ENCODE assay signal across 8 cellular contexts in genomic region chr12:120229071-120229582, GRCh38. TPM values are rescaled to one million over a fixed set of nuclear protein-coding genes. Genes with fewer than 3 reads are reported as not detected.
A peak's percentile ranks its signal among the peaks of the same experiment; 100 is the strongest.
DNase-seq lines count a peak whose midpoint lies in the region; ATAC-seq and TF ChIP-seq lines count a peak whose summit lies in the region.

No MANE protein-coding gene starts in this region.

- no peaks in the 10 kb centered on the region for H3K36me3 ChIP-seq in OCI-LY3 (replicated peaks; ENCODE audit: low read depth, low read length)
- H3K36me3 ChIP-seq in endocrine pancreas (ENCODE audit: control insufficient read depth, insufficient read depth, low read length): no peaks in the 10 kb centered on the region
- H3K36me3 ChIP-seq in parathyroid adenoma (ENCODE audit: control insufficient read depth, insufficient read depth, low read length): no peaks in the 10 kb centered on the region
- H3K36me3 ChIP-seq in H7 (replicated peaks; ENCODE audit: control insufficient read depth, insufficient read depth, low read length): peaks cover 11% of the 10 kb centered on the region

- H3K9me3 ChIP-seq in OCI-LY3 (ENCODE audit: insufficient read depth, low read length) (no peaks in the 10 kb centered on the region), endocrine pancreas (ENCODE audit: control insufficient read depth, low read length) (no peaks in the 10 kb centered on the region), parathyroid adenoma (ENCODE audit: control insufficient read depth, low read length) (no peaks in the 10 kb centered on the region)

- in situ Hi-C loops in G401 (cut with HindIII; ENCODE audit: low sequenced_read_pairs): loop anchor here (10.0 kb wide), 1 partner anchor 216 kb away; the partner anchor contains the start of genes GATC and TRIAP1

- H2AFZ ChIP-seq in OCI-LY3 (ENCODE audit: low read depth, low read length) (no peak overlapping the region), parathyroid adenoma (peak overlapping the region; percentile 76)

- peak; percentile 23 for DNase-seq in G401 (ENCODE audit: low spot score)
- no peak for DNase-seq in stimulated activated CD4-positive, alpha-beta T cell treated with anti-CD3 and anti-CD28 coated beads, Interleukin-2, amount 100 ng/mL, for 48 hours
- no peak for DNase-seq in H7
- no peak for DNase-seq in COLO829 (ENCODE audit: low spot score)

- H3K4me2 ChIP-seq in OCI-LY3 (ENCODE audit: low read length): peak overlapping the region; percentile 77
- peak overlapping the region; percentile 51 for H3K4me2 ChIP-seq in parathyroid adenoma (ENCODE audit: low read length)

- H3K4me3 ChIP-seq in OCI-LY3 (ENCODE audit: low read length): peak overlapping the region; percentile 50; the same call in 1 of the 2 replicates
- no peak overlapping the region for H3K4me3 ChIP-seq in endocrine pancreas (ENCODE audit: control insufficient read depth, insufficient read depth, low read length)
- H3K4me3 ChIP-seq in parathyroid adenoma (ENCODE audit: low read depth, low read length): no peak overlapping the region
- H3K4me3 ChIP-seq in H7 (ENCODE audit: insufficient read depth, low read depth, low read length): no peak overlapping the region

- TF ChIP-seq CTCF in OCI-LY3 (IDR thresholded peaks at IDR 0.05; ENCODE audit: low read depth, low read length) (no peak), parathyroid adenoma (IDR thresholded peaks at IDR 0.05) (no peak)

- H3K27ac ChIP-seq in OCI-LY3 (ENCODE audit: low read length): no peak overlapping the region
- peak overlapping the region; percentile 97 for H3K27ac ChIP-seq in parathyroid adenoma

- no peaks in the 10 kb centered on the region for H4K20me1 ChIP-seq in OCI-LY3 (ENCODE audit: insufficient read depth, low read length)

- H3K27me3 ChIP-seq in OCI-LY3 (ENCODE audit: low read depth, low read length) (no peaks in the 10 kb centered on the region), endocrine pancreas (ENCODE audit: control insufficient read depth, insufficient read depth, low read length) (no peaks in the 10 kb centered on the region), parathyroid adenoma (ENCODE audit: control insufficient read depth, insufficient read depth, low read length) (no peaks in the 10 kb centered on the region), H7 (ENCODE audit: control insufficient read depth, insufficient read depth, low read length) (no peaks in the 10 kb centered on the region)

- no peaks in the 10 kb centered on the region for H3K79me2 ChIP-seq in OCI-LY3 (ENCODE audit: low read length)
- H3K79me2 ChIP-seq in parathyroid adenoma: peaks cover 30% of the 10 kb centered on the region

- H3K4me1 ChIP-seq in OCI-LY3 (ENCODE audit: low read length) (peaks cover 18% of the 10 kb centered on the region), endocrine pancreas (ENCODE audit: control insufficient read depth, insufficient read depth, low read length) (peaks cover 21% of the 10 kb centered on the region), parathyroid adenoma (peaks cover 47% of the 10 kb centered on the region)

- no peak for ATAC-seq in HG03039 (IDR thresholded peaks at IDR 0.05; ENCODE audit: unreplicated experiment)

- no peak overlapping the region for H3K9ac ChIP-seq in OCI-LY3 (ENCODE audit: low read length)
- H3K9ac ChIP-seq in endocrine pancreas (ENCODE audit: control insufficient read depth, insufficient read depth, low read length): peak overlapping the region; percentile 54
- H3K9ac ChIP-seq in parathyroid adenoma: no peak overlapping the region

RNA-seq across cellular contexts. Expression of gene RPLP0, which starts 28.2 kb away (rescaled TPM):
- total RNA-seq in G401 (2014; rRNA removed; shearing (Covaris generic)): 6,017 and 6,466 TPM in 2 replicates
- total RNA-seq in H7 (2014; rRNA removed; shearing (Covaris generic)): 5,486 and 6,641 TPM in 2 replicates

RNA-seq across cellular contexts. Expression of gene GCN1, which starts 34.6 kb away (rescaled TPM):
- total RNA-seq in G401 (2014; rRNA removed; shearing (Covaris generic)): 65.2 and 79.0 TPM in 2 replicates
- total RNA-seq in H7 (2014; rRNA removed; shearing (Covaris generic)): 119 and 130 TPM in 2 replicates

RNA-seq across cellular contexts. Expression of gene PXN, which starts 36.4 kb away (rescaled TPM):
- 18.8 and 24.5 TPM in 2 replicates for total RNA-seq in G401 (2014; rRNA removed; shearing (Covaris generic))
- 76.1 and 89.9 TPM in 2 replicates for total RNA-seq in H7 (2014; rRNA removed; shearing (Covaris generic))
